In the genomic region with DNA sequence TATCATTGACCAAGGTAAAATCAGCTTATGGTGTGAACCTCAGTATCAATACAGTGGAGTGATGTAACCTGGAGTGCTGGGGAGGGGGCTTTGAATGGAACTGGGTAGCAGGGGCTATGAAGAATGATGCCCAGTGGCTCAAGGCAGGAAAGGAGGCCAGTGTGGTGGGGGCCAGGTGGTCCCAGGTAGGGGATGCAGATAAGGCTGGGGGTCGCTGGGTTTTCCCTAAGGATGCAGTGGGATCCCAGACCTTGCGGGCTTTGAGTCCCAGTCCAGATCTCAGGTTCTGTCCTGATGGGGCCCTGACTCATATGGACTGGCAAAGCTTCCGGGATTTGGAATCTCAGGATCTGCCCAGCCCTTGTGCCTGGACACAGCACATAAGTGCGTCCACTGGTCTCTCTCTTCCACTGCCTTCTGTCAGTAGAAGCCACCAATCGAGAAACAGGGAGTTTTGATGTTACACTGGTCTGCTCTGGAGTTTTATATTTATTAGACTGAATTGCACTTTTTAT, we compare ENCODE assay signal across 15 cellular contexts. TPM values are rescaled to one million over a fixed set of nuclear protein-coding genes. Genes with fewer than 3 reads are reported as not detected.
A peak's percentile ranks its signal among the peaks of the same experiment; 100 is the strongest.
DNase-seq lines count a peak whose midpoint lies in the region; ATAC-seq and TF ChIP-seq lines count a peak whose summit lies in the region.
"Had no signal": no experiment of that assay in that cellular context is flagged by ENCODE, and none has a peak within 500 bp of the region (broad histone marks: within the 10 kb centered on the region; RNA-seq: fewer than 3 reads in every experiment).

No MANE protein-coding gene starts in this region.

- intact Hi-C loops in ascending aorta (cut with DNase I) = no loop called here

- peak; percentile 15 for DNase-seq in D341Med (ENCODE audit: low spot score)
- no peak for DNase-seq in T-cell
- no peak for DNase-seq in endothelial cell (ENCODE audit: low spot score)
- DNase-seq in osteoblast (ENCODE audit: insufficient read length, low spot score, missing footprints) = peak; percentile 75
- DNase-seq in ascending aorta (ENCODE audit: low spot score in 2 of 2) = no peak
- no peak for DNase-seq in NOMO-1 (lab: John Stamatoyannopoulos, UW; ENCODE audit: unreplicated experiment in 2 of 2)
- DNase-seq: NCI-H1694, NCI-H226, SIG-M5, testis had no signal

- no peak overlapping the region for H3K4me2 ChIP-seq in osteoblast (ENCODE audit: insufficient read depth, low read length)

- no peak overlapping the region for H3K4me3 ChIP-seq in osteoblast (ENCODE audit: insufficient read depth, low read length)
- H3K4me3 ChIP-seq in ascending aorta = no peak overlapping the region
- H3K4me3 ChIP-seq: testis had no signal

- H3K9me3 Mint-ChIP-seq in T-cell = peaks cover 0 to 4% (median 4%) of the 10 kb centered on the region in 3 donors
- no peaks in the 10 kb centered on the region for H3K9me3 Mint-ChIP-seq in endothelial cell (ENCODE audit: unreplicated experiment)

- no peaks in the 10 kb centered on the region for H3K27me3 Mint-ChIP-seq in T-cell
- H3K27me3 Mint-ChIP-seq in endothelial cell (ENCODE audit: unreplicated experiment) = peaks cover 4% of the 10 kb centered on the region

- H3K27ac ChIP-seq in osteoblast (ENCODE audit: low read depth, low read length) (no peak overlapping the region), ascending aorta (no peak overlapping the region)
- H3K27ac ChIP-seq: testis had no signal

- H3K27ac Mint-ChIP-seq in T-cell (peak overlapping the region; percentile 97 to 99), endothelial cell (ENCODE audit: unreplicated experiment) (peak overlapping the region; percentile 98)

- POLR2A ChIA-PET in T-cell (lab: Charles Lee) = interaction anchor here in 1 of 2 donors (0.9 to 1.2 kb wide), 2 partner anchors 8 to 21 kb away, joined by 3 to 4 read pairs; no protein-coding TSS in a partner anchor

- ATAC-seq in T-cell (replicated peaks in 1 of 4) (no peak), HG03342 (IDR thresholded peaks at IDR 0.05; ENCODE audit: unreplicated experiment) (no peak)

- no peaks in the 10 kb centered on the region for H3K79me2 ChIP-seq in osteoblast (ENCODE audit: insufficient read depth, low read length)

- H3K4me1 ChIP-seq in osteoblast (ENCODE audit: insufficient read depth, low read length) (no peaks in the 10 kb centered on the region), ascending aorta (no peaks in the 10 kb centered on the region)
- H3K4me1 ChIP-seq: testis had no signal

- H3K36me3 ChIP-seq in osteoblast (ENCODE audit: insufficient read depth, low read length) = peaks cover 75% of the 10 kb centered on the region
- peaks cover 73 to 90% of the 10 kb centered on the region in 2 donors for H3K36me3 ChIP-seq in ascending aorta

- H4K20me1 ChIP-seq in osteoblast (ENCODE audit: insufficient read depth, low read length) = no peaks in the 10 kb centered on the region

- no peak overlapping the region for H2AFZ ChIP-seq in osteoblast (ENCODE audit: low read length)

- H3K9me3 ChIP-seq in osteoblast (ENCODE audit: low read depth, low read length) = no peaks in the 10 kb centered on the region
- H3K9me3 ChIP-seq in ascending aorta = no peaks in the 10 kb centered on the region
- H3K9me3 ChIP-seq: testis had no signal

- TF ChIP-seq CTCF in endothelial cell (IDR thresholded peaks at IDR 0.05; ENCODE audit: unreplicated experiment) = no peak
- TF ChIP-seq CTCF in osteoblast (IDR thresholded peaks at IDR 0.05; ENCODE audit: extremely low read depth, low read depth, low read length) = no peak
- no peak for TF ChIP-seq CTCF in ascending aorta (IDR thresholded peaks at IDR 0.05)

- H3K4me3 Mint-ChIP-seq in T-cell (peak overlapping the region in 2 of 3 donors; percentile 72 to 84), endothelial cell (ENCODE audit: unreplicated experiment) (no peak overlapping the region)

- H3K27me3 ChIP-seq in osteoblast (ENCODE audit: insufficient read depth, low read length) (no peaks in the 10 kb centered on the region), ascending aorta (no peaks in the 10 kb centered on the region)
- H3K27me3 ChIP-seq: testis had no signal

- peaks cover 43% of the 10 kb centered on the region for H3K36me3 Mint-ChIP-seq in T-cell
- H3K36me3 Mint-ChIP-seq in endothelial cell (ENCODE audit: low read depth, unreplicated experiment) = peaks cover 55% of the 10 kb centered on the region

- peaks cover 84 to 88% (median 85%) of the 10 kb centered on the region in 3 donors for H3K4me1 Mint-ChIP-seq in T-cell
- peaks cover 26% of the 10 kb centered on the region for H3K4me1 Mint-ChIP-seq in endothelial cell (ENCODE audit: unreplicated experiment)

- CTCF ChIA-PET in T-cell (lab: Charles Lee) = interaction anchor here in 1 of 2 donors (0.9 to 3.6 kb wide), 6 partner anchors 8 to 87 kb away, joined by 3 to 25 read pairs (median 6); no protein-coding TSS in a partner anchor

RNA-seq across cellular contexts. Expression of gene S100B, which starts 52.0 kb away (rescaled TPM):
- total RNA-seq in T-cell = 10 to 100 TPM in 2 of 5 donors, 1 to 10 TPM in 2, under 1 TPM in 1; 0.49 to 11.4 (median 8.9) TPM
- 0.54 TPM for total RNA-seq in endothelial cell (ENCODE audit: unreplicated experiment)
- total RNA-seq in osteoblast = 0.29 and 1.4 TPM in 2 replicates
- 0.53 TPM for total RNA-seq in ascending aorta
- total RNA-seq: fibroblast of villous mesenchyme, HT1080, myocyte, renal cortical epithelial cell had no signal

Comparison
In these comparisons a context has a peak if more than half of its experiments do, and no peak if none do; other contexts are left out.
1. DNase-seq: peak in D341Med (single experiment) and osteoblast (single experiment); none in T-cell (0 of 34), endothelial cell (single experiment), ascending aorta (0 of 2) and NOMO-1 (0 of 2).